ENCODE assay signal across 1 cellular context in the genomic region with DNA sequence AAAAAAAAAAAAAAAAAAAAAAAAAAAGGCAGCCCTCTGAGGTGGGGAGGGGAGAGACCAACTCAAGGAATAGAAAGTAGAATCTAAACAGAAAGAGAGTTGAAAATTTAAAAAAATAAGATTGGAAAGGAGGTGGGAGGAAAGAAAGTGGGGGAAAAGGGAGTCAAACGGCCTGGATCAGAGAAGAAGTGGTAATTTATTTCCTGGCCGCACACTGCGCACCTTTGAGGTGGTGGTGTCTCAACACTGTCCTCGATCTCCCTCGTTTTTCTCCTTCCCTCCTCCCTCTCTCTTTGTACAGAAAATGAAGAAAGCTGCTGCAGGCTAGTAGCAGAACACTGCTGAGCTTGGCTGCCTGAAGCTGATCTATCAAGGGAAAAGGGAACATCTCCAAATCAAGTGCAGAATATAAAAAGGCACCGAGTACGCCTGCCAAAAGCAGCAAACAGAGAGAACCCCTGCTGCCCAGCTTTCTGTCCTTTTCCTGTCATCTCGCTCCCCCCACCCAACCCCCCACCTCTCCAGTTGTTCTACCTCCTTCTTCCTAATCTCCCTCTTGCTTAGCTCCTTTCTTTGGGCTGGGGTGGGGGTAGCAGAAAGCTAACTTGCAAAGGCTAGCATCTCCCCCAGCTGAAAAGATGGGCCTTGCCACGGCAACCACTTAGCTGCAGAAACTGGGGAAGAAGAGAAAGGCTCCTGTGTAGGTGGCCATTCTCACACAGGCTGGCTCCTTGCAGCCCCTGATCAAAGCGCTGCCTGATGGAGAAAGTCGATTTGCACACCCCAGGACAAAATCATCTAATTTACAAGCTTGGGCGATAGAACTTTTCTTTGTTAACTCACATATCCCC.
TF ChIP-seq lines count a peak whose summit lies in the region.

No MANE protein-coding gene starts in this region.

TF ChIP-seq in HEK293, 187 proteins besides CTCF, POLR2A, EP300 and RAD21 (continued from another document):
- TF ChIP-seq, protein P1, sequence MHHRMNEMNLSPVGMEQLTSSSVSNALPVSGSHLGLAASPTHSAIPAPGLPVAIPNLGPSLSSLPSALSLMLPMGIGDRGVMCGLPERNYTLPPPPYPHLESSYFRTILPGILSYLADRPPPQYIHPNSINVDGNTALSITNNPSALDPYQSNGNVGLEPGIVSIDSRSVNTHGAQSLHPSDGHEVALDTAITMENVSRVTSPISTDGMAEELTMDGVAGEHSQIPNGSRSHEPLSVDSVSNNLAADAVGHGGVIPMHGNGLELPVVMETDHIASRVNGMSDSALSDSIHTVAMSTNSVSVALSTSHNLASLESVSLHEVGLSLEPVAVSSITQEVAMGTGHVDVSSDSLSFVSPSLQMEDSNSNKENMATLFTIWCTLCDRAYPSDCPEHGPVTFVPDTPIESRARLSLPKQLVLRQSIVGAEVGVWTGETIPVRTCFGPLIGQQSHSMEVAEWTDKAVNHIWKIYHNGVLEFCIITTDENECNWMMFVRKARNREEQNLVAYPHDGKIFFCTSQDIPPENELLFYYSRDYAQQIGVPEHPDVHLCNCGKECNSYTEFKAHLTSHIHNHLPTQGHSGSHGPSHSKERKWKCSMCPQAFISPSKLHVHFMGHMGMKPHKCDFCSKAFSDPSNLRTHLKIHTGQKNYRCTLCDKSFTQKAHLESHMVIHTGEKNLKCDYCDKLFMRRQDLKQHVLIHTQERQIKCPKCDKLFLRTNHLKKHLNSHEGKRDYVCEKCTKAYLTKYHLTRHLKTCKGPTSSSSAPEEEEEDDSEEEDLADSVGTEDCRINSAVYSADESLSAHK (tag by site-specific recombination; IDR thresholded peaks at IDR 0.05): no peak
- TF ChIP-seq RBAK (tag by site-specific recombination; IDR thresholded peaks at IDR 0.05) (no peak), INSM2 (tag by site-specific recombination; IDR thresholded peaks at IDR 0.05) (no peak)
- TF ChIP-seq, protein P2, sequence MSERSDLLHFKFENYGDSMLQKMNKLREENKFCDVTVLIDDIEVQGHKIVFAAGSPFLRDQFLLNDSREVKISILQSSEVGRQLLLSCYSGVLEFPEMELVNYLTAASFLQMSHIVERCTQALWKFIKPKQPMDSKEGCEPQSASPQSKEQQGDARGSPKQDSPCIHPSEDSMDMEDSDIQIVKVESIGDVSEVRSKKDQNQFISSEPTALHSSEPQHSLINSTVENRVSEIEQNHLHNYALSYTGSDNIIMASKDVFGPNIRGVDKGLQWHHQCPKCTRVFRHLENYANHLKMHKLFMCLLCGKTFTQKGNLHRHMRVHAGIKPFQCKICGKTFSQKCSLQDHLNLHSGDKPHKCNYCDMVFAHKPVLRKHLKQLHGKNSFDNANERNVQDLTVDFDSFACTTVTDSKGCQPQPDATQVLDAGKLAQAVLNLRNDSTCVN (tag by site-specific recombination; optimal IDR thresholded peaks at IDR 0.05): no peak
